Comparison of ENCODE assay signal across 2 cellular contexts in the genomic region with DNA sequence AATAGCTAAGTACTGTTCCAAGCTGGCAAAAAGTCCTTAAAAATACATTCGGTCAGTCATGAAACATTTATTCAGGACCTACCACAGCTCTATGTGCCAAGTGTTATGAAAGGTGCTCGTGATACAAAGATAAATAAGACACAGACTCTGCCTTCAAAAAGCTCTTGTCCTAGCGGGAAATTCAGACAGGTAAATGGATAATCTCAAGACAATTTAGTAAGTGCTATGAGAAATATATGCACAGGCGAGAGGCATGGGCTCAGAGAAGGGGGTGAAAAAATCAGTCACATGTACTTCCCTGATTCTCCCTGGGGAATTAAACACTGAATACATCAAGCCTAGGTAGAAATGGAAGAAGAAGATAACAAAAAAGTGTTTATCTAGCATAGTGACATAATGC.
TF ChIP-seq lines count a peak whose summit lies in the region.

No MANE protein-coding gene starts in this region.

TF ChIP-seq in GM23338, 12 proteins besides CTCF, POLR2A, EP300 and RAD21:
- TF ChIP-seq ZNF331 (CRISPR knock-in tag; IDR thresholded peaks at IDR 0.05; ENCODE audit: low read depth) (no peak), EZH2 (IDR thresholded peaks at IDR 0.05; ENCODE audit: low read depth, unreplicated experiment) (no peak), JUNB (IDR thresholded peaks at IDR 0.05; ENCODE audit: unreplicated experiment) (no peak), POLR2AphosphoS5 (IDR thresholded peaks at IDR 0.05; ENCODE audit: low read depth) (peak; percentile 34; the same call in 1 of the 2 replicates), ZNF114 (CRISPR knock-in tag; IDR thresholded peaks at IDR 0.05) (no peak), STAT1 (IDR thresholded peaks at IDR 0.05; ENCODE audit: unreplicated experiment) (no peak)

TF ChIP-seq in H1, 55 proteins besides CTCF, POLR2A, EP300 and RAD21:
- TF ChIP-seq, protein P1, sequence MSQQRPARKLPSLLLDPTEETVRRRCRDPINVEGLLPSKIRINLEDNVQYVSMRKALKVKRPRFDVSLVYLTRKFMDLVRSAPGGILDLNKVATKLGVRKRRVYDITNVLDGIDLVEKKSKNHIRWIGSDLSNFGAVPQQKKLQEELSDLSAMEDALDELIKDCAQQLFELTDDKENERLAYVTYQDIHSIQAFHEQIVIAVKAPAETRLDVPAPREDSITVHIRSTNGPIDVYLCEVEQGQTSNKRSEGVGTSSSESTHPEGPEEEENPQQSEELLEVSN (IDR thresholded peaks at IDR 0.05) = 0 out of 2 replicates have a peak, but pooled peaks have one; percentile 11
- no peak for TF ChIP-seq KDM4A (IDR thresholded peaks at IDR 0.05; ENCODE audit: low read depth, low read length, severe bottlenecking)
